ENCODE assay signal across 1 cellular context in genomic region chr6:130933712-130934200, GRCh38.
A peak's percentile ranks its signal among the peaks of the same experiment; 100 is the strongest.
TF ChIP-seq lines count a peak whose summit lies in the region.

No MANE protein-coding gene starts in this region.

TF ChIP-seq in HepG2, 621 proteins besides CTCF, POLR2A, EP300 and RAD21 (continued from another document and continues in another):
- TF ChIP-seq ZNF503 (CRISPR knock-in tag; IDR thresholded peaks at IDR 0.05) (peak; percentile 95), ZBTB42 (CRISPR knock-in tag; IDR thresholded peaks at IDR 0.05) (no peak), PBX2 (CRISPR knock-in tag; IDR thresholded peaks at IDR 0.05) (no peak), PHF5A (CRISPR knock-in tag; IDR thresholded peaks at IDR 0.05; ENCODE audit: low read depth, unreplicated experiment) (no peak), ATF6 (CRISPR knock-in tag; conservative IDR thresholded peaks at IDR 0.05) (no peak), RFX1 (IDR thresholded peaks at IDR 0.05) (no peak), NFE2L2 (IDR thresholded peaks at IDR 0.05; ENCODE audit: low read length) (no peak), ZNF280D (CRISPR knock-in tag; IDR thresholded peaks at IDR 0.05) (no peak), RXRA (CRISPR knock-in tag; IDR thresholded peaks at IDR 0.05) (peak; percentile 75; the same call in 1 of the 2 replicates), ZNF780A (CRISPR knock-in tag; IDR thresholded peaks at IDR 0.05) (peak; percentile 74), ZNF407 (CRISPR knock-in tag; IDR thresholded peaks at IDR 0.05; ENCODE audit: not compliant biosample characterization) (no peak), TRIM24 (CRISPR knock-in tag; IDR thresholded peaks at IDR 0.05) (no peak), THRA (CRISPR knock-in tag; IDR thresholded peaks at IDR 0.05; ENCODE audit: borderline replicate concordance) (0 out of 2 replicates have a peak, but pooled peaks have one; percentile 68), POLR2AphosphoS2 (IDR thresholded peaks at IDR 0.05; ENCODE audit: low read depth, low read length) (no peak), PAF1 (CRISPR knock-in tag; IDR thresholded peaks at IDR 0.05) (no peak), HOMEZ (CRISPR knock-in tag; IDR thresholded peaks at IDR 0.05; ENCODE audit: low read depth) (peak; percentile 83), ATF3 (CRISPR knock-in tag; IDR thresholded peaks at IDR 0.05) (peak; percentile 58; the same call in 1 of the 2 replicates), TFE3 (CRISPR knock-in tag; IDR thresholded peaks at IDR 0.05) (peak; percentile 78), ZNF567 (CRISPR knock-in tag; IDR thresholded peaks at IDR 0.05; ENCODE audit: borderline replicate concordance) (peak; percentile 89; the same call in 1 of the 2 replicates), ZSCAN31 (CRISPR knock-in tag; IDR thresholded peaks at IDR 0.05; ENCODE audit: low read depth) (no peak), IKZF1 (IDR thresholded peaks at IDR 0.05) (no peak), ZNF275 (CRISPR knock-in tag; IDR thresholded peaks at IDR 0.05; ENCODE audit: borderline replicate concordance) (peak; percentile 71; the same call in 1 of the 2 replicates), TBX3 (IDR thresholded peaks at IDR 0.05; ENCODE audit: borderline replicate concordance) (peak; percentile 75; the same call in 1 of the 2 replicates), MEIS1 (CRISPR knock-in tag; IDR thresholded peaks at IDR 0.05; ENCODE audit: borderline replicate concordance) (0 out of 2 replicates have a peak, but pooled peaks have one; percentile 65), ZC3H4 (CRISPR knock-in tag; IDR thresholded peaks at IDR 0.05; ENCODE audit: borderline replicate concordance) (no peak), ZNF850 (CRISPR knock-in tag; conservative IDR thresholded peaks at IDR 0.05) (no peak)
